9 cellular contexts compared by ENCODE assay signal in the genomic region with DNA sequence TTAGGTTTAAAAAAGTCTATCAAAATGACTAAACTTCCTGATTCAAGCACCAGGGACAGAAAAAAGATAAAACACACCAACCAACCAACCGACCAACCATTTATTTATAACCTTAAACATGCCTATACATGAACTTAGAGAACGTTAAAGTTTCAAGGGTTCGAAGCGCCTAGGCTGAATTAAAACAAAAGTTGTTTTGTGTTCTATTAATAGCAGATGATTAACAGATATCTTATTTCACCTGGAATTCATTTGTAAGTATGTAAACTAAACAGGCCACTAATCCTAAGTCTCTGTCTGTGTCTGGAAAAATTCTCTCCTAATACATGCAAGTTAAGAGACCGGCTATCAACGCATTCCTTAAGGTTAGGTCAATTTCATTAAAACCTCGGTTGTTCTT. TPM values are rescaled to one million over a fixed set of nuclear protein-coding genes. Genes with fewer than 3 reads are reported as not detected.
A peak's percentile ranks its signal among the peaks of the same experiment; 100 is the strongest.
DNase-seq lines count a peak whose midpoint lies in the region; ATAC-seq and TF ChIP-seq lines count a peak whose summit lies in the region.
"Had no signal": no experiment of that assay in that cellular context is flagged by ENCODE, and none has a peak within 500 bp of the region (broad histone marks: within the 10 kb centered on the region; RNA-seq: fewer than 3 reads in every experiment).

No MANE protein-coding gene starts in this region.

- CTCF ChIA-PET in activated CD8-positive, alpha-beta memory T cell treated with anti-CD3 and anti-CD28 coated beads, Interleukin-2, amount 10 ng/mL, durations not matched to agents 7 days and 5 days (lab: Charles Lee): interaction anchor here (0.9 kb wide), 1 partner anchor 479 kb away, joined by 3 read pairs; no protein-coding TSS in a partner anchor

- H2AFZ ChIP-seq in MM.1S (ENCODE audit: low read length): no peak overlapping the region

- H3K36me3 Mint-ChIP-seq in natural killer cell: no peaks in the 10 kb centered on the region
- no peaks in the 10 kb centered on the region for H3K36me3 Mint-ChIP-seq in activated CD8-positive, alpha-beta memory T cell treated with anti-CD3 and anti-CD28 coated beads, Interleukin-2, amount 10 ng/mL, durations not matched to agents 7 days and 5 days

- TF ChIP-seq CTCF in MM.1S (IDR thresholded peaks at IDR 0.05; ENCODE audit: low read length) (no peak), natural killer cell (IDR thresholded peaks at IDR 0.05) (no peak)

- peak overlapping the region; percentile 79 for H3K4me3 ChIP-seq in MM.1S (ENCODE audit: low read length)
- H3K4me3 ChIP-seq in duodenal mucosa (ENCODE audit: low read depth in 1 of 2, low read length in 2 of 2): peak overlapping the region; percentile 70 to 73

- H3K27ac ChIP-seq in MM.1S (ENCODE audit: low read length) (no peak overlapping the region), duodenal mucosa (ENCODE audit: low read depth, low read length) (peak overlapping the region; percentile 76)

- no peak for ATAC-seq in natural killer cell
- no peak for ATAC-seq in activated CD8-positive, alpha-beta memory T cell treated with anti-CD3 and anti-CD28 coated beads, Interleukin-2, amount 10 ng/mL, durations not matched to agents 7 days and 5 days

- H3F3A ChIP-seq in MM.1S (ENCODE audit: insufficient read depth, low read length): peaks cover 4% of the 10 kb centered on the region; the same call in 1 of the 2 replicates

- intact Hi-C loops in natural killer cell (cut with micrococcal nuclease): no loop called here

- peak overlapping the region in 1 of 2 donors; percentile 21 for H3K27ac Mint-ChIP-seq in natural killer cell
- H3K27ac Mint-ChIP-seq in activated CD8-positive, alpha-beta memory T cell treated with anti-CD3 and anti-CD28 coated beads, Interleukin-2, amount 10 ng/mL, durations not matched to agents 7 days and 5 days: no peak overlapping the region

- H3K27me3 ChIP-seq in MM.1S (replicated peaks; ENCODE audit: insufficient read depth, low read length) (no peaks in the 10 kb centered on the region), duodenal mucosa (ENCODE audit: control insufficient read depth in 1 of 2, insufficient read depth in 2 of 2, low read length in 2 of 2) (no peaks in the 10 kb centered on the region)

- H3K9me3 Mint-ChIP-seq in natural killer cell: no peaks in the 10 kb centered on the region
- no peaks in the 10 kb centered on the region for H3K9me3 Mint-ChIP-seq in activated CD8-positive, alpha-beta memory T cell treated with anti-CD3 and anti-CD28 coated beads, Interleukin-2, amount 10 ng/mL, durations not matched to agents 7 days and 5 days (ENCODE audit: low read depth)

- H3K9me3 ChIP-seq in MM.1S (replicated peaks; ENCODE audit: insufficient read depth, low read length): no peaks in the 10 kb centered on the region
- no peaks in the 10 kb centered on the region for H3K9me3 ChIP-seq in duodenal mucosa (ENCODE audit: control insufficient read depth in 1 of 2, low read length in 2 of 2)

- H3K4me1 ChIP-seq in MM.1S (ENCODE audit: low read length) (peaks cover 4% of the 10 kb centered on the region; the same call in 1 of the 2 replicates), duodenal mucosa (ENCODE audit: control insufficient read depth in 1 of 2, insufficient read depth in 2 of 2, low read length in 2 of 2) (peaks cover 0 to 4% of the 10 kb centered on the region in 2 donors)

- in situ Hi-C loops in Caki2 (cut with HindIII; ENCODE audit: low pct_unique_long_range_greater_than_20kb, low sequenced_read_pairs): no loop called here

- H3K9ac ChIP-seq in MM.1S (ENCODE audit: low read length) (no peak overlapping the region), duodenal mucosa (ENCODE audit: low read depth in 1 of 2, low read length in 2 of 2) (peak overlapping the region; percentile 58 to 75)

- H3K9me2 ChIP-seq in MM.1S (replicated peaks; ENCODE audit: insufficient read depth, low read length): no peaks in the 10 kb centered on the region

- H3K36me3 ChIP-seq in MM.1S (replicated peaks; ENCODE audit: insufficient read depth, low read length) (no peaks in the 10 kb centered on the region), duodenal mucosa (ENCODE audit: control insufficient read depth in 1 of 2, insufficient read depth in 2 of 2, low read length in 2 of 2) (no peaks in the 10 kb centered on the region)

- peaks cover 27 to 36% of the 10 kb centered on the region in 2 donors for H3K27me3 Mint-ChIP-seq in natural killer cell (ENCODE audit: low read depth in 2 of 2)
- H3K27me3 Mint-ChIP-seq in activated CD8-positive, alpha-beta memory T cell treated with anti-CD3 and anti-CD28 coated beads, Interleukin-2, amount 10 ng/mL, durations not matched to agents 7 days and 5 days: peaks cover 25% of the 10 kb centered on the region

- H3K79me2 ChIP-seq in MM.1S (ENCODE audit: low read length): peaks cover 55% of the 10 kb centered on the region

- 0 out of 2 replicates have a peak, but pooled peaks cover 3% of the 10 kb centered on the region for H4K20me1 ChIP-seq in MM.1S (ENCODE audit: insufficient read depth, low read length)

- peak; percentile 45 for DNase-seq in Caki2 (ENCODE audit: low read depth)
- DNase-seq in MM.1S: no peak
- no peak for DNase-seq in natural killer cell
- DNase-seq in NCI-H2171 (lab: John Stamatoyannopoulos, UW): no peak
- no peak for DNase-seq in glomerular visceral epithelial cell (ENCODE audit: extremely low spot score)
- no peak for DNase-seq in activated CD8-positive, alpha-beta memory T cell treated with anti-CD3 and anti-CD28 coated beads, Interleukin-2, amount 10 ng/mL, durations not matched to agents 7 days and 5 days
- no peak for DNase-seq in midbrain (lab: John Stamatoyannopoulos, UW)
- DNase-seq: activated CD8-positive, alpha-beta memory T cell treated with anti-CD3 and anti-CD28 coated beads, Interleukin-2, amount 50 U/mL, for 4 hours had no signal

- H3K4me2 ChIP-seq in MM.1S (ENCODE audit: low read depth, low read length): peak overlapping the region; percentile 54

- no peaks in the 10 kb centered on the region for H3K4me1 Mint-ChIP-seq in natural killer cell
- peaks cover 3% of the 10 kb centered on the region for H3K4me1 Mint-ChIP-seq in activated CD8-positive, alpha-beta memory T cell treated with anti-CD3 and anti-CD28 coated beads, Interleukin-2, amount 10 ng/mL, durations not matched to agents 7 days and 5 days

- peak overlapping the region; percentile 79 for H3K4me3 Mint-ChIP-seq in natural killer cell
- no peak overlapping the region for H3K4me3 Mint-ChIP-seq in activated CD8-positive, alpha-beta memory T cell treated with anti-CD3 and anti-CD28 coated beads, Interleukin-2, amount 10 ng/mL, durations not matched to agents 7 days and 5 days

RNA-seq across cellular contexts. Expression of gene BAIAP2L1, which starts 1.4 kb away (rescaled TPM):
- total RNA-seq in Caki2 (2014; rRNA removed; shearing (Covaris generic); ENCODE audit: low replicate concordance): 14.5 and 21.4 TPM in 2 replicates
- not detected for total RNA-seq in natural killer cell
- total RNA-seq in activated CD8-positive, alpha-beta memory T cell treated with anti-CD3 and anti-CD28 coated beads, Interleukin-2, amount 10 ng/mL, durations not matched to agents 7 days and 5 days: 1 to 10 TPM; 1.1 to 1.4 TPM
